In genomic region chr1:28326980-28327379, GRCh38 we compare ENCODE assay signal across 13 cellular contexts. TPM values are rescaled to one million over a fixed set of nuclear protein-coding genes. Genes with fewer than 3 reads are reported as not detected.
DNase-seq lines count a peak whose midpoint lies in the region; ATAC-seq and TF ChIP-seq lines count a peak whose summit lies in the region.
"Had no signal": no experiment of that assay in that cellular context is flagged by ENCODE, and none has a peak within 500 bp of the region (broad histone marks: within the 10 kb centered on the region; RNA-seq: fewer than 3 reads in every experiment).

No MANE protein-coding gene starts in this region.

- H3K4me3 ChIP-seq in DOHH2 (ENCODE audit: low read length), result peak overlapping the region; percentile 98
- H3K4me3 ChIP-seq in MG63, result no peak overlapping the region
- H3K4me3 ChIP-seq: gastroesophageal sphincter, tibial nerve had no signal

- TF ChIP-seq CTCF in DOHH2 (IDR thresholded peaks at IDR 0.05; ENCODE audit: low read depth, low read length, poor library complexity, severe bottlenecking), result no peak

- peaks cover 32% of the 10 kb centered on the region for H3K79me2 ChIP-seq in DOHH2 (ENCODE audit: control insufficient read depth, low read length)

- intact Hi-C loops in sciatic nerve (cut with DNase I), result no loop called here

- H3K27me3 Mint-ChIP-seq in activated T-cell treated with anti-CD3 and anti-CD28 coated beads, Interleukin-2, amount 50 U/mL, for 72 hours (ENCODE audit: low read depth), result no peaks in the 10 kb centered on the region
- no peaks in the 10 kb centered on the region for H3K27me3 Mint-ChIP-seq in naive B cell
- H3K27me3 Mint-ChIP-seq: central memory CD8-positive, alpha-beta T cell had no signal

- H3K27ac Mint-ChIP-seq in activated T-cell treated with anti-CD3 and anti-CD28 coated beads, Interleukin-2, amount 50 U/mL, for 72 hours, result no peak overlapping the region
- H3K27ac Mint-ChIP-seq in naive B cell, result peak overlapping the region; percentile 78 to 100 (median 99)
- H3K27ac Mint-ChIP-seq: T-helper 1 cell treated with Interleukin-12 subunit alpha and Interleukin-12 subunit beta and Interleukin-4 antibody, amounts not matched to agents 30 μg/mL and 1 μg/mL, for 36 hours had no signal

- no peaks in the 10 kb centered on the region for H3K27me3 ChIP-seq in DOHH2 (ENCODE audit: control insufficient read depth, low read length)
- H3K27me3 ChIP-seq in MG63, result no peaks in the 10 kb centered on the region
- H3K27me3 ChIP-seq: tibial nerve had no signal

- DNase-seq in MG63 (peak; percentile 62), naive B cell (no peak), sciatic nerve (ENCODE audit: low spot score) (no peak)
- DNase-seq in activated T-cell treated with anti-CD3 and anti-CD28 coated beads, Interleukin-2, amount 50 U/mL, for 72 hours, result no peak
- DNase-seq: DMS 273 treated with DMSO at 0.1 percent for 48 hours, left ventricle myocardium superior had no signal

- no peaks in the 10 kb centered on the region for H3K9me3 Mint-ChIP-seq in activated T-cell treated with anti-CD3 and anti-CD28 coated beads, Interleukin-2, amount 50 U/mL, for 72 hours
- H3K9me3 Mint-ChIP-seq in naive B cell, result peaks cover 0 to 7% (median 3%) of the 10 kb centered on the region in 7 donors
- H3K9me3 Mint-ChIP-seq: central memory CD8-positive, alpha-beta T cell; T-helper 1 cell treated with Interleukin-12 subunit alpha and Interleukin-12 subunit beta and Interleukin-4 antibody, amounts not matched to agents 30 μg/mL and 1 μg/mL, for 36 hours had no signal

- peaks cover 4 to 10% of the 10 kb centered on the region in 2 donors for H3K36me3 Mint-ChIP-seq in activated T-cell treated with anti-CD3 and anti-CD28 coated beads, Interleukin-2, amount 50 U/mL, for 72 hours (ENCODE audit: insufficient read depth in 2 of 2)
- H3K36me3 Mint-ChIP-seq in naive B cell, result no peaks in the 10 kb centered on the region

- H3F3A ChIP-seq in DOHH2 (ENCODE audit: control insufficient read depth, insufficient read depth), result peaks cover 16% of the 10 kb centered on the region

- ATAC-seq in activated T-cell treated with anti-CD3 and anti-CD28 coated beads, Interleukin-2, amount 50 U/mL, for 72 hours (replicated peaks in 1 of 2), result peak; percentile 4 to 41
- ATAC-seq in naive B cell (ENCODE audit: low read depth in 2 of 2), result no peak
- no peak for ATAC-seq in GM19035 (IDR thresholded peaks at IDR 0.05; ENCODE audit: unreplicated experiment)
- ATAC-seq in sciatic nerve, result no peak
- ATAC-seq in GM19324 (IDR thresholded peaks at IDR 0.05; ENCODE audit: low FRiP score, unreplicated experiment), result no peak
- ATAC-seq: gastroesophageal sphincter, left ventricle myocardium superior had no signal

- H3K36me3 ChIP-seq in DOHH2 (ENCODE audit: control insufficient read depth, low read length) (peaks cover 21% of the 10 kb centered on the region), MG63 (peaks cover 9% of the 10 kb centered on the region)

- peaks cover 30% of the 10 kb centered on the region for H3K4me1 ChIP-seq in DOHH2 (ENCODE audit: control insufficient read depth, low read length)

- H3K9me3 ChIP-seq in DOHH2 (ENCODE audit: control insufficient read depth, insufficient read depth, low read length) (no peaks in the 10 kb centered on the region), MG63 (no peaks in the 10 kb centered on the region)
- H3K9me3 ChIP-seq: gastroesophageal sphincter, tibial nerve had no signal

- no peaks in the 10 kb centered on the region for H3K9me2 ChIP-seq in DOHH2 (replicated peaks; ENCODE audit: control insufficient read depth, low read length)

- peak overlapping the region; percentile 77 for H3K27ac ChIP-seq in DOHH2 (ENCODE audit: low read depth, low read length)
- H3K27ac ChIP-seq: gastroesophageal sphincter had no signal

- H4K20me1 ChIP-seq in DOHH2 (ENCODE audit: control insufficient read depth, insufficient read depth, low read depth, low read length), result no peaks in the 10 kb centered on the region

- H3K4me1 Mint-ChIP-seq in activated T-cell treated with anti-CD3 and anti-CD28 coated beads, Interleukin-2, amount 50 U/mL, for 72 hours (ENCODE audit: low read depth), result peaks cover 39% of the 10 kb centered on the region
- peaks cover 27 to 49% (median 45%) of the 10 kb centered on the region in 3 donors for H3K4me1 Mint-ChIP-seq in naive B cell

- H3K4me2 ChIP-seq in DOHH2 (ENCODE audit: low read length), result peak overlapping the region; percentile 73

- H3K4me3 Mint-ChIP-seq in activated T-cell treated with anti-CD3 and anti-CD28 coated beads, Interleukin-2, amount 50 U/mL, for 72 hours, result peak overlapping the region in 1 of 2 donors; percentile 96
- H3K4me3 Mint-ChIP-seq in naive B cell, result peak overlapping the region; percentile 91 to 99 (median 98)
- H3K4me3 Mint-ChIP-seq: central memory CD8-positive, alpha-beta T cell; T-helper 1 cell treated with Interleukin-12 subunit alpha and Interleukin-12 subunit beta and Interleukin-4 antibody, amounts not matched to agents 30 μg/mL and 1 μg/mL, for 36 hours had no signal

RNA-seq across cellular contexts. Expression of gene MED18, which starts 1.9 kb away (rescaled TPM):
- 21.1 and 30.0 TPM in 2 replicates for total RNA-seq in MG63 (2014; rRNA removed; shearing (Covaris generic); ENCODE audit: low replicate concordance)
- 10 to 100 TPM; 25.9 to 27.9 TPM for total RNA-seq in activated T-cell treated with anti-CD3 and anti-CD28 coated beads, Interleukin-2, amount 50 U/mL, for 72 hours
- polyA plus RNA-seq in naive B cell (ENCODE audit: low read depth in 6 of 6), result 10 to 100 TPM in 1 of 6 donors, 1 to 10 TPM in 4, not detected in 1; 4.5 to 16.6 (median 6.7) TPM
- 10.7 TPM for total RNA-seq in sciatic nerve

RNA-seq across cellular contexts. Expression of gene PHACTR4, which starts 42.6 kb away (rescaled TPM):
- total RNA-seq in MG63 (2014; rRNA removed; shearing (Covaris generic); ENCODE audit: low replicate concordance), result 0.07 and 6.9 TPM in 2 replicates
- 10 to 100 TPM; 29.7 to 33.7 TPM for total RNA-seq in activated T-cell treated with anti-CD3 and anti-CD28 coated beads, Interleukin-2, amount 50 U/mL, for 72 hours
- 10 to 100 TPM in 1 of 6 donors, 1 to 10 TPM in 4, not detected in 1; 6.9 to 23.0 (median 9.5) TPM for polyA plus RNA-seq in naive B cell (ENCODE audit: low read depth in 6 of 6)
- 36.5 TPM for total RNA-seq in sciatic nerve

Comparison
In these comparisons a context has a peak if more than half of its experiments do, and no peak if none do; other contexts are left out.
1. ATAC-seq: peak in activated T-cell treated with anti-CD3 and anti-CD28 coated beads, Interleukin-2, amount 50 U/mL, for 72 hours (2 of 2); none in naive B cell (0 of 2), GM19035 (single experiment), sciatic nerve (single experiment) and GM19324 (single experiment).